ENCODE assay signal across 1 cellular context in the genomic region with DNA sequence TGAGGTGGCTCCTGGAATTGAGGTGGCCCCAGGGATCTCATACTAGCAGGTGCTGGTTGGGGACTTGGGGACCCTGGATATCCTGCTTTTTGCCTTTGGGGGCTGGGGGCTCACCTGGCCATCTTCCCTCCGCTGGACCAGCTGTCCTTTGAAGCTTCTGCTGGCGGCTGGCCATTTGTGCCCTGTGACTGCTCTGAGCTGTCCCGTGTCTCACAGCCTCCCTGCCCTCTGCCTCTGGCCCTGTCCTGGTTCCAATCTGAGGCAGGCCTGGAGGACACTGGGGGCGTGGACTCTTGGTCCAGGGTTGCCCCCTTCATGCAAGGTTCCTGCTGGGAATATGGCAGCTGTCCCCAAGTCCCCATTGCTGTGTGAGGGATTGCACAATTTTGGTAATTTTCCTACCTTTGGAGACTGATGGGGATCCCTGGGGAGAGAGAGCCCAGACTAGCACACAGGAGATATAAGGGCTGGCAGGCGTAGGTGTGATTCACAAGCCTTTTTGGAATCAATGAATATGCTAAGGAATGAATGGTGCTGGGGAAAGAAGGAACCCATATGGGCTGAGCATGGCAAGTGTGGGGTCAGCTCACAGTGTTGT.
TF ChIP-seq lines count a peak whose summit lies in the region.

No MANE protein-coding gene starts in this region.

TF ChIP-seq in K562, 482 proteins besides CTCF, POLR2A, EP300 and RAD21 (continued from another document):
- TF ChIP-seq, protein P1, sequence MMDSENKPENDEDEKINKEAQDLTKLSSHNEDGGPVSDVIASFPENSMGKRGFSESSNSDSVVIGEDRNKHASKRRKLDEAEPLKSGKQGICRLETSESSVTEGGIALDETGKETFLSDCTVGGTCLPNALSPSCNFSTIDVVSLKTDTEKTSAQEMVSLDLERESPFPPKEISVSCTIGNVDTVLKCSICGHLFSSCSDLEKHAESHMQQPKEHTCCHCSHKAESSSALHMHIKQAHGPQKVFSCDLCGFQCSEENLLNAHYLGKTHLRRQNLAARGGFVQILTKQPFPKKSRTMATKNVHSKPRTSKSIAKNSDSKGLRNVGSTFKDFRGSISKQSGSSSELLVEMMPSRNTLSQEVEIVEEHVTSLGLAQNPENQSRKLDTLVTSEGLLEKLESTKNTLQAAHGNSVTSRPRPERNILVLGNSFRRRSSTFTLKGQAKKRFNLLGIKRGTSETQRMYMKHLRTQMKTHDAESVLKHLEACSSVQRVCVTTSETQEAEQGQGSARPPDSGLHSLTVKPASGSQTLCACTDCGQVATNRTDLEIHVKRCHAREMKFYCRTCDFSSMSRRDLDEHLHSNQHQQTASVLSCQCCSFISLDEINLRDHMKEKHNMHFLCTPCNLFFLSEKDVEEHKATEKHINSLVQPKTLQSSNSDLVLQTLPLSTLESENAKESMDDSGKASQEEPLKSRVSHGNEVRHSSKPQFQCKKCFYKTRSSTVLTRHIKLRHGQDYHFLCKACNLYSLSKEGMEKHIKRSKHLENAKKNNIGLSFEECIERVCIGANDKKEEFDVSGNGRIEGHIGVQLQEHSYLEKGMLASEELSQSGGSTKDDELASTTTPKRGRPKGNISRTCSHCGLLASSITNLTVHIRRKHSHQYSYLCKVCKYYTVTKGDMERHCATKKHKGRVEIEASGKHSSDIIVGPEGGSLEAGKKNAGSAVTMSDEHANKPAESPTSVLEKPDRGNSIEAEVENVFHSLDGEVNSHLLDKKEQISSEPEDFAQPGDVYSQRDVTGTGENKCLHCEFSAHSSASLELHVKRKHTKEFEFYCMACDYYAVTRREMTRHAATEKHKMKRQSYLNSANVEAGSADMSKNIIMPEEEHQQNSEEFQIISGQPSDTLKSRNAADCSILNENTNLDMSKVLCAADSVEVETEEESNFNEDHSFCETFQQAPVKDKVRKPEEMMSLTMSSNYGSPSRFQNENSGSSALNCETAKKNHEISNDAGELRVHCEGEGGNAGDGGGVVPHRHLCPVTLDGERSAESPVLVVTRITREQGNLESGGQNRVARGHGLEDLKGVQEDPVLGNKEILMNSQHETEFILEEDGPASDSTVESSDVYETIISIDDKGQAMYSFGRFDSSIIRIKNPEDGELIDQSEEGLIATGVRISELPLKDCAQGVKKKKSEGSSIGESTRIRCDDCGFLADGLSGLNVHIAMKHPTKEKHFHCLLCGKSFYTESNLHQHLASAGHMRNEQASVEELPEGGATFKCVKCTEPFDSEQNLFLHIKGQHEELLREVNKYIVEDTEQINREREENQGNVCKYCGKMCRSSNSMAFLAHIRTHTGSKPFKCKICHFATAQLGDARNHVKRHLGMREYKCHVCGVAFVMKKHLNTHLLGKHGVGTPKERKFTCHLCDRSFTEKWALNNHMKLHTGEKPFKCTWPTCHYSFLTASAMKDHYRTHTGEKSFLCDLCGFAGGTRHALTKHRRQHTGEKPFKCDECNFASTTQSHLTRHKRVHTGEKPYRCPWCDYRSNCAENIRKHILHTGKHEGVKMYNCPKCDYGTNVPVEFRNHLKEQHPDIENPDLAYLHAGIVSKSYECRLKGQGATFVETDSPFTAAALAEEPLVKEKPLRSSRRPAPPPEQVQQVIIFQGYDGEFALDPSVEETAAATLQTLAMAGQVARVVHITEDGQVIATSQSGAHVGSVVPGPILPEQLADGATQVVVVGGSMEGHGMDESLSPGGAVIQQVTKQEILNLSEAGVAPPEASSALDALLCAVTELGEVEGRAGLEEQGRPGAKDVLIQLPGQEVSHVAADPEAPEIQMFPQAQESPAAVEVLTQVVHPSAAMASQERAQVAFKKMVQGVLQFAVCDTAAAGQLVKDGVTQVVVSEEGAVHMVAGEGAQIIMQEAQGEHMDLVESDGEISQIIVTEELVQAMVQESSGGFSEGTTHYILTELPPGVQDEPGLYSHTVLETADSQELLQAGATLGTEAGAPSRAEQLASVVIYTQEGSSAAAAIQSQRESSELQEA (IDR thresholded peaks at IDR 0.05; ENCODE audit: low read depth), result no peak
- TF ChIP-seq CEBPB (tag; IDR thresholded peaks at IDR 0.05), result 0 out of 2 replicates have a peak, but pooled peaks have one; percentile 7
- no peak for TF ChIP-seq ZNF184 (CRISPR knock-in tag; IDR thresholded peaks at IDR 0.05)
- TF ChIP-seq, protein P2, sequence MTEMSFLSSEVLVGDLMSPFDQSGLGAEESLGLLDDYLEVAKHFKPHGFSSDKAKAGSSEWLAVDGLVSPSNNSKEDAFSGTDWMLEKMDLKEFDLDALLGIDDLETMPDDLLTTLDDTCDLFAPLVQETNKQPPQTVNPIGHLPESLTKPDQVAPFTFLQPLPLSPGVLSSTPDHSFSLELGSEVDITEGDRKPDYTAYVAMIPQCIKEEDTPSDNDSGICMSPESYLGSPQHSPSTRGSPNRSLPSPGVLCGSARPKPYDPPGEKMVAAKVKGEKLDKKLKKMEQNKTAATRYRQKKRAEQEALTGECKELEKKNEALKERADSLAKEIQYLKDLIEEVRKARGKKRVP (CRISPR knock-in tag; IDR thresholded peaks at IDR 0.05), result no peak
- TF ChIP-seq POLR2AphosphoS5 (IDR thresholded peaks at IDR 0.05; ENCODE audit: control insufficient read depth, insufficient read depth, low read depth, low read length), result no peak
- TF ChIP-seq ZNF146 (CRISPR knock-in tag; IDR thresholded peaks at IDR 0.05; ENCODE audit: unreplicated experiment), result no peak
- TF ChIP-seq CREM (IDR thresholded peaks at IDR 0.05; ENCODE audit: low read depth), result no peak
